ENCODE assay signal across 20 cellular contexts in the genomic region with DNA sequence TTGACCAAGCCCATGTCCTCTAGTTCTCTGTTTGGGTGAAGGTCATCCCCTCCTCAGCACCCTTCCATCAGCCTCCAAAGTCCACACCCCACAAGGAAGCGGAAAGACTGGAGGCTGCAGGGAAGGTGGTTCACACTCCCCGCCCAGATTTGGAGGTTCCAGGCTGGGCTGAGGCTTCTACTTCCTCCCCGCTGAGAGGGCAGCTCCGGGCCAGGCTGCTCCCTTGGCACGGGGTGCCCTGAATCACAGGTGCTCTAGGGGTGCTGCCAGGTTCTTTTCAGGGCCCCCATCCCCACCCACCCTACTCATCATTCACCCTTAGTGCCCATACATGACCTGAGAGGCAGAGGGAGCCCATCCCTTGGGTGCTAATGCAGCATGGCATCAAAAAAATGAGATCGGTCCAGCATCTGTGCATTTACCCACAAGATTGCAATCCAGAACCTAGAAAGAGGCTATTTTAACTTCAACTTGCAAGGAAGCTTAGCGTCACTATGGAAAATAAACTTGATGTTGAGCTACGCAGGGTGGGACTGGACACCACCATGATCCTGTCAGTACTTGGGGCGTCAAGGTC. TPM values are rescaled to one million over a fixed set of nuclear protein-coding genes. Genes with fewer than 3 reads are reported as not detected.
DNase-seq lines count a peak whose midpoint lies in the region; ATAC-seq, FAIRE-seq and TF ChIP-seq lines count a peak whose summit lies in the region.
"Had no signal": no experiment of that assay in that cellular context is flagged by ENCODE, and none has a peak within 500 bp of the region (broad histone marks: within the 10 kb centered on the region; RNA-seq: fewer than 3 reads in every experiment).

No MANE protein-coding gene starts in this region.

- intact Hi-C loops in left cardiac atrium (cut with DNase I) (loop anchor here in 1 of 2 donors (5.0 kb wide), 1 partner anchor 46 kb away; the partner anchor contains the start of gene ZMIZ1), left ventricle myocardium superior (cut with micrococcal nuclease) (no loop called here), psoas muscle (cut with DNase I) (no loop called here), aorta (cut with DNase I) (no loop called here), A673 (cut with micrococcal nuclease; ENCODE audit: unreplicated experiment) (no loop called here)

- CTCF ChIA-PET in A673 (lab: Charles Lee), result no interaction called here

- H3K4me3 ChIP-seq in keratinocyte (ENCODE audit: control insufficient read depth in 2 of 3, extremely low read depth in 1 of 3, insufficient read depth in 2 of 3, low read depth in 1 of 3, low read length in 3 of 3) (no peak overlapping the region), psoas muscle (no peak overlapping the region), aorta (ENCODE audit: low read length in 2 of 2) (no peak overlapping the region), A673 (ENCODE audit: low read depth, low read length, poor library complexity, severe bottlenecking) (no peak overlapping the region), H7 (ENCODE audit: insufficient read depth, low read depth, low read length) (no peak overlapping the region)
- H3K4me3 ChIP-seq: A549 had no signal

- H3K9me1 ChIP-seq in keratinocyte (ENCODE audit: control insufficient read depth, extremely low read depth, insufficient read depth, low read length), result no peaks in the 10 kb centered on the region

- no peak for ATAC-seq in left cardiac atrium
- no peak for ATAC-seq in left ventricle myocardium superior
- ATAC-seq in psoas muscle, result no peak
- ATAC-seq in aorta (ENCODE audit: low FRiP score), result no peak
- ATAC-seq: A549 had no signal

- TF ChIP-seq CTCF in keratinocyte (optimal IDR thresholded peaks at IDR 0.05 in 1 of 3, IDR thresholded peaks at IDR 0.05 in 1 of 3, conservative IDR thresholded peaks at IDR 0.05 in 1 of 3; ENCODE audit: extremely low read depth in 1 of 3, insufficient read depth in 2 of 3, low read length in 3 of 3) (no peak), psoas muscle (IDR thresholded peaks at IDR 0.05) (no peak), A673 (conservative IDR thresholded peaks at IDR 0.05; ENCODE audit: low read depth, low read length) (no peak)

- H3K79me2 ChIP-seq in keratinocyte (ENCODE audit: control insufficient read depth, insufficient read depth, low read length), result no peaks in the 10 kb centered on the region

- DNase-seq in left cardiac atrium (peak; percentile 12), left ventricle myocardium superior (no peak), keratinocyte (ENCODE audit: low read depth, low spot score) (no peak), psoas muscle (peak; percentile 7 to 32), aorta (peak; percentile 19 to 45), A673 (ENCODE audit: low spot score) (no peak), H7 (no peak), HUDEP-2 (lab: John Stamatoyannopoulos, UW; ENCODE audit: unreplicated experiment in 76 of 76) (no peak)
- DNase-seq: CD4-positive, CD25-positive, alpha-beta regulatory T cell; KBM-7; NCI-H1436 treated with DMSO at 0.1 percent for 48 hours; NCI-H2081 treated with DMSO at 0.1 percent for 48 hours; NCI-H226; NCI-H69; NK-92 treated with Interleukin-12 subunit alpha and Interleukin-12 subunit beta, amount 100 ng/mL, for 24 hours had no signal

- H3K27me3 ChIP-seq in keratinocyte (ENCODE audit: control insufficient read depth, extremely low read depth, insufficient read depth, low read length) (no peaks in the 10 kb centered on the region), psoas muscle (ENCODE audit: insufficient read depth in 3 of 3, low read length in 2 of 3) (no peaks in the 10 kb centered on the region), aorta (ENCODE audit: control insufficient read depth in 1 of 2, insufficient read depth in 2 of 2, low read length in 1 of 2) (no peaks in the 10 kb centered on the region), A673 (replicated peaks; ENCODE audit: insufficient read depth, low read depth, low read length, poor library complexity) (no peaks in the 10 kb centered on the region), H7 (ENCODE audit: control insufficient read depth, insufficient read depth, low read length) (no peaks in the 10 kb centered on the region)

- H3K4me2 ChIP-seq in keratinocyte (ENCODE audit: control insufficient read depth, extremely low read depth, insufficient read depth, low read depth, low read length), result no peak overlapping the region
- H3K4me2 ChIP-seq: A549 had no signal

- POLR2A ChIA-PET in A673 (lab: Charles Lee; ENCODE audit: low non-redundant PET), result no interaction called here

- dilution Hi-C loops in keratinocyte (cut with MboI; ENCODE audit: extremely low pct_ligation_motif_present, low sequenced_read_pairs), result no loop called here

- no TSS peak for BruUV-seq in A673 (replicated peaks; lab: Mats Ljungman, UMichigan)

- FAIRE-seq in keratinocyte (lab: Jason Lieb, UNC), result no peak
- FAIRE-seq: A549, G401.6, GM12892, GM19239 had no signal

- H2AFZ ChIP-seq in keratinocyte (ENCODE audit: control insufficient read depth, low read length), result peak overlapping the region; percentile 4

- no peaks in the 10 kb centered on the region for H3K36me3 ChIP-seq in keratinocyte (ENCODE audit: control insufficient read depth in 2 of 2, extremely low read depth in 1 of 2, insufficient read depth in 2 of 2, low read length in 2 of 2)
- no peaks in the 10 kb centered on the region for H3K36me3 ChIP-seq in psoas muscle (ENCODE audit: insufficient read depth in 1 of 2, low read depth in 1 of 2)
- H3K36me3 ChIP-seq in aorta (ENCODE audit: control insufficient read depth in 1 of 2, insufficient read depth in 2 of 2, low read length in 1 of 2), result no peaks in the 10 kb centered on the region
- H3K36me3 ChIP-seq in A673 (ENCODE audit: insufficient read depth, low read length, poor library complexity, severe bottlenecking), result no peaks in the 10 kb centered on the region
- H3K36me3 ChIP-seq in H7 (replicated peaks; ENCODE audit: control insufficient read depth, insufficient read depth, low read length), result no peaks in the 10 kb centered on the region

- H3K27ac ChIP-seq in keratinocyte (ENCODE audit: control insufficient read depth, insufficient read depth, low read length) (no peak overlapping the region), psoas muscle (no peak overlapping the region), aorta (ENCODE audit: low read depth in 1 of 2, low read length in 2 of 2) (no peak overlapping the region), A673 (ENCODE audit: low read depth, low read length, poor library complexity, severe bottlenecking) (no peak overlapping the region)
- H3K27ac ChIP-seq: A549, HL-60 had no signal

- H4K20me1 ChIP-seq in keratinocyte (ENCODE audit: control insufficient read depth, extremely low read depth, insufficient read depth, low read length), result no peaks in the 10 kb centered on the region

- H3K9ac ChIP-seq in keratinocyte (ENCODE audit: control insufficient read depth, extremely low read depth, insufficient read depth, low read length), result no peak overlapping the region

- H3K4me1 ChIP-seq in keratinocyte (ENCODE audit: control insufficient read depth, extremely low read depth, insufficient read depth, low read length) (peaks cover 11% of the 10 kb centered on the region), psoas muscle (peaks cover 24% of the 10 kb centered on the region), aorta (ENCODE audit: control insufficient read depth in 1 of 2, insufficient read depth in 2 of 2, low read length in 2 of 2) (no peaks in the 10 kb centered on the region), A673 (ENCODE audit: insufficient read depth, low read length, poor library complexity, severe bottlenecking) (no peaks in the 10 kb centered on the region)
- H3K4me1 ChIP-seq: A549 had no signal

- WGBS in psoas muscle, 3 donors, result 86 to 93% (median 90%) methylated on average over 8 to 9 of the region's 9 CpGs
- WGBS in aorta, 2 donors, result 96 to 97% methylated on average over 9 of the region's 9 CpGs

- H3K9me3 ChIP-seq in keratinocyte (ENCODE audit: control insufficient read depth, low read depth, low read length) (no peaks in the 10 kb centered on the region), psoas muscle (no peaks in the 10 kb centered on the region), aorta (ENCODE audit: control insufficient read depth, low read length) (no peaks in the 10 kb centered on the region), A673 (ENCODE audit: low read depth, low read length, poor library complexity, severe bottlenecking) (no peaks in the 10 kb centered on the region)

RNA-seq across cellular contexts. Expression of gene ZMIZ1, which starts 47.3 kb away (rescaled TPM):
- total RNA-seq in left cardiac atrium, result 10 to 100 TPM; 51.4 to 58.0 TPM
- total RNA-seq in left ventricle myocardium superior, result 49.5 TPM
- polyA plus RNA-seq in keratinocyte, result 1.5 to 4.7 TPM (median 1.8 TPM) in 3 replicates
- 6.9 TPM for polyA plus RNA-seq in keratinocyte (2011; ENCODE audit: low read depth)
- polyA plus RNA-seq in keratinocyte (2011; cell fraction: cytosol; rRNA removed), result 4.3 TPM in 2 replicates
- 13.3 and 16.2 TPM in 2 replicates for polyA plus RNA-seq in keratinocyte (2011; cell fraction: nucleus; rRNA removed)
- 8.2 and 15.2 TPM in 2 replicates for polyA plus RNA-seq in keratinocyte (2012; ENCODE audit: low replicate concordance)
- 5.7 to 33.8 TPM (median 5.9 TPM) in 3 replicates for polyA minus RNA-seq in keratinocyte
- 5.6 TPM for polyA minus RNA-seq in keratinocyte (2011; cell fraction: cytosol; rRNA and poly(A)+ RNA removed)
- polyA minus RNA-seq in keratinocyte (2011; cell fraction: nucleus; rRNA and poly(A)+ RNA removed), result 11.6 and 15.2 TPM in 2 replicates
- total RNA-seq in psoas muscle, result 10 to 100 TPM; 30.0 to 37.6 (median 35.4) TPM
- polyA plus RNA-seq in psoas muscle, result 10 to 100 TPM; 10.4 to 24.3 (median 22.0) TPM
- 10 to 100 TPM; 48.5 to 84.1 TPM for total RNA-seq in aorta
- polyA plus RNA-seq in aorta, result 1 to 10 TPM; 7.8 to 8.0 TPM
- 35.8 and 42.1 TPM in 2 replicates for total RNA-seq in A673 (2021)
- total RNA-seq in H7 (2014; rRNA removed; shearing (Covaris generic)), result 20.4 and 27.2 TPM in 2 replicates

Comparison
In these comparisons a context has a peak if more than half of its experiments do, and no peak if none do; other contexts are left out.
1. DNase-seq: peak in left cardiac atrium (single experiment), psoas muscle (2 of 2) and aorta (2 of 2); none in left ventricle myocardium superior (single experiment), keratinocyte (single experiment), A673 (single experiment), H7 (single experiment) and HUDEP-2 (0 of 76).